In genomic region chr9:110116543-110116885, GRCh38 we compare ENCODE assay signal across 12 cellular contexts.
DNase-seq lines count a peak whose midpoint lies in the region; ATAC-seq and TF ChIP-seq lines count a peak whose summit lies in the region.
"Had no signal": no experiment of that assay in that cellular context is flagged by ENCODE, and none has a peak within 500 bp of the region (broad histone marks: within the 10 kb centered on the region; RNA-seq: fewer than 3 reads in every experiment).

No MANE protein-coding gene starts in this region.

- TF ChIP-seq CTCF in cardiac muscle cell (IDR thresholded peaks at IDR 0.05; ENCODE audit: low read depth, low read length) (no peak), right atrium auricular region (IDR thresholded peaks at IDR 0.05) (no peak), left lung (IDR thresholded peaks at IDR 0.05) (no peak)

- H3K4me3 ChIP-seq in cardiac muscle cell: no peak overlapping the region
- H3K4me3 ChIP-seq in right atrium auricular region: no peak overlapping the region
- H3K4me3 ChIP-seq in left lung: no peak overlapping the region
- H3K4me3 ChIP-seq: thyroid gland had no signal

- no peaks in the 10 kb centered on the region for H3K4me1 Mint-ChIP-seq in immature natural killer cell

- H3K9me3 Mint-ChIP-seq in immature natural killer cell: no peaks in the 10 kb centered on the region

- intact Hi-C loops in left lung (cut with DNase I): no loop called here

- DNase-seq in cardiac muscle cell (ENCODE audit: low read depth in 1 of 2, low spot score in 1 of 2) (peak in 1 of 2 donors; percentile 91), right atrium auricular region (ENCODE audit: low spot score) (no peak), brain pericyte (ENCODE audit: low read depth, low spot score) (peak; percentile 71), left lung (no peak), NCI-H1436 (lab: John Stamatoyannopoulos, UW) (no peak), immature natural killer cell (no peak), DMS114 treated with DMSO at 0.1 percent for 48 hours (lab: John Stamatoyannopoulos, UW; ENCODE audit: unreplicated experiment) (no peak)
- DNase-seq: RPMI8226; stimulated activated CD4-positive, alpha-beta T cell treated with anti-CD3 and anti-CD28 coated beads, Interleukin-1b, Interleukin-23, amount 100 ng/mL, for 48 hours; thyroid gland had no signal

- no peaks in the 10 kb centered on the region for H3K36me3 Mint-ChIP-seq in immature natural killer cell

- H3K27me3 ChIP-seq in cardiac muscle cell: no peaks in the 10 kb centered on the region
- no peaks in the 10 kb centered on the region for H3K27me3 ChIP-seq in right atrium auricular region
- H3K27me3 ChIP-seq in left lung: no peaks in the 10 kb centered on the region
- H3K27me3 ChIP-seq: thyroid gland had no signal

- H3K9me3 ChIP-seq in cardiac muscle cell (ENCODE audit: low read depth): no peaks in the 10 kb centered on the region
- H3K9me3 ChIP-seq in right atrium auricular region: no peaks in the 10 kb centered on the region
- no peaks in the 10 kb centered on the region for H3K9me3 ChIP-seq in left lung
- H3K9me3 ChIP-seq: thyroid gland had no signal

- ATAC-seq in left lung: peak; percentile 27
- no peak for ATAC-seq in HG03175 (IDR thresholded peaks at IDR 0.05; ENCODE audit: unreplicated experiment)
- ATAC-seq: activated CD4-positive, CD25-positive, alpha-beta regulatory T cell treated with anti-CD3 and anti-CD28 coated beads, Interleukin-2, amount 50 U/mL, for 24 hours had no signal

- H3K4me3 Mint-ChIP-seq in immature natural killer cell: no peak overlapping the region

- no peak overlapping the region for H3K27ac Mint-ChIP-seq in immature natural killer cell

- H3K27ac ChIP-seq in cardiac muscle cell (peak overlapping the region; percentile 31), right atrium auricular region (no peak overlapping the region), left lung (peak overlapping the region in 1 of 2 donors; percentile 53)
- H3K27ac ChIP-seq: thyroid gland had no signal

- peaks cover 0 to 3% (median 0%) of the 10 kb centered on the region in 3 donors for H3K27me3 Mint-ChIP-seq in immature natural killer cell (ENCODE audit: low read depth in 3 of 3)

- no peaks in the 10 kb centered on the region for H3K36me3 ChIP-seq in cardiac muscle cell
- no peaks in the 10 kb centered on the region for H3K36me3 ChIP-seq in right atrium auricular region
- no peaks in the 10 kb centered on the region for H3K36me3 ChIP-seq in left lung
- H3K36me3 ChIP-seq: thyroid gland had no signal

- H3K4me1 ChIP-seq in cardiac muscle cell (ENCODE audit: low read depth) (peaks cover 15% of the 10 kb centered on the region), right atrium auricular region (peaks cover 0 to 32% of the 10 kb centered on the region in 2 donors), left lung (peaks cover 5 to 33% of the 10 kb centered on the region in 2 donors)
